Comparison of ENCODE assay signal across 8 cellular contexts in genomic region chr2:233976690-233977294, GRCh38. TPM values are rescaled to one million over a fixed set of nuclear protein-coding genes. Genes with fewer than 3 reads are reported as not detected.
A peak's percentile ranks its signal among the peaks of the same experiment; 100 is the strongest.
DNase-seq lines count a peak whose midpoint lies in the region; ATAC-seq, FAIRE-seq and TF ChIP-seq lines count a peak whose summit lies in the region.

No MANE protein-coding gene starts in this region.

- no peaks in the 10 kb centered on the region for H3K27me3 ChIP-seq in BLaER1 treated with 17β-estradiol and CSF1 and Interleukin-3, amounts not matched to agents 10 nM and 100 nM
- H3K27me3 ChIP-seq in stomach: peaks cover 0 to 22% (median 0%) of the 10 kb centered on the region in 3 donors

- peaks cover 0 to 22% (median 7%) of the 10 kb centered on the region in 11 experiments; a peak in 10 of 22 replicates for H3K9me3 ChIP-seq in BLaER1 treated with 17β-estradiol and CSF1 and Interleukin-3, amounts not matched to agents 10 nM and 100 nM (replicated peaks in 1 of 11)
- no peaks in the 10 kb centered on the region for H3K9me3 ChIP-seq in stomach

- ATAC-seq in memory B cell (ENCODE audit: low read depth) (peak; percentile 47), GM19324 (IDR thresholded peaks at IDR 0.05; ENCODE audit: low FRiP score, unreplicated experiment) (no peak)

- no peaks in the 10 kb centered on the region for H3K4me1 Mint-ChIP-seq in memory B cell

- WGBS in stomach, 5 donors: 46 to 50% (median 49%) methylated on average over 8 of the region's 8 CpGs

- H3K4me1 ChIP-seq in BLaER1 treated with 17β-estradiol and CSF1 and Interleukin-3, amounts not matched to agents 10 nM and 100 nM: peaks cover 26 to 84% (median 66%) of the 10 kb centered on the region in 10 experiments
- H3K4me1 ChIP-seq in stomach: peaks cover 0 to 10% (median 3%) of the 10 kb centered on the region in 4 donors

- peak overlapping the region in 9 of 11 experiments; percentile 15 to 81 (median 54); a peak in 17 of 22 replicates for H3K4me2 ChIP-seq in BLaER1 treated with 17β-estradiol and CSF1 and Interleukin-3, amounts not matched to agents 10 nM and 100 nM

- peak; percentile 40 for FAIRE-seq in GM12891 (lab: Jason Lieb, UNC)

- intact Hi-C loops in stomach (cut with DNase I; ENCODE audit: low total_unique reads): no loop called here

- H3K9ac ChIP-seq in BLaER1 treated with 17β-estradiol and CSF1 and Interleukin-3, amounts not matched to agents 10 nM and 100 nM: peak overlapping the region in 3 of 11 experiments; percentile 3 to 20 (median 6); a peak in 1 of 22 replicates

- H3K27ac Mint-ChIP-seq in memory B cell: no peak overlapping the region

- no peak for DNase-seq in GM12891 (ENCODE audit: insufficient read length, low spot score)
- peak; percentile 69 for DNase-seq in NCI-H69 (lab: John Stamatoyannopoulos, UW)
- DNase-seq in cerebellar cortex (ENCODE audit: low spot score): peak; percentile 93
- peak in 1 of 2 donors; percentile 31 for DNase-seq in memory B cell (ENCODE audit: low spot score in 2 of 2)
- DNase-seq in mesenteric fat pad (ENCODE audit: low spot score): no peak
- DNase-seq in stomach: no peak

- H3K36me3 Mint-ChIP-seq in memory B cell: no peaks in the 10 kb centered on the region

- TF ChIP-seq POLR2A in GM12891 (IDR thresholded peaks at IDR 0.05; ENCODE audit: low read depth, low read length): no peak
- TF ChIP-seq POLR2A in stomach (IDR thresholded peaks at IDR 0.05): no peak

- H4K20me1 ChIP-seq in BLaER1 treated with 17β-estradiol and CSF1 and Interleukin-3, amounts not matched to agents 10 nM and 100 nM: no peaks in the 10 kb centered on the region; a peak in 1 of 22 replicates

- H3K27ac ChIP-seq in BLaER1 treated with 17β-estradiol and CSF1 and Interleukin-3, amounts not matched to agents 10 nM and 100 nM: 0 out of 22 replicates have a peak overlapping the region, but pooled peaks of 1 of the 11 experiments have one; percentile 7
- no peak overlapping the region for H3K27ac ChIP-seq in stomach

- no peak for TF ChIP-seq EP300 in stomach (IDR thresholded peaks at IDR 0.05)

- H3K36me3 ChIP-seq in BLaER1 treated with 17β-estradiol and CSF1 and Interleukin-3, amounts not matched to agents 10 nM and 100 nM: no peaks in the 10 kb centered on the region
- H3K36me3 ChIP-seq in stomach: no peaks in the 10 kb centered on the region

- H3K9me3 Mint-ChIP-seq in memory B cell: no peaks in the 10 kb centered on the region

- peak in 1 of 7 experiments; percentile 56 for TF ChIP-seq CTCF in stomach (IDR thresholded peaks at IDR 0.05)

- H3K4me3 Mint-ChIP-seq in memory B cell: no peak overlapping the region

- peaks cover 20% of the 10 kb centered on the region for H3K27me3 Mint-ChIP-seq in memory B cell

- H3K4me3 ChIP-seq in BLaER1 treated with 17β-estradiol and CSF1 and Interleukin-3, amounts not matched to agents 10 nM and 100 nM: no peak overlapping the region
- H3K4me3 ChIP-seq in stomach: no peak overlapping the region

TF ChIP-seq in GM12891, 5 proteins besides CTCF, POLR2A, EP300 and RAD21:
- TF ChIP-seq POLR2AphosphoS5 (IDR thresholded peaks at IDR 0.05; ENCODE audit: low read depth, low read length) (no peak), SPI1 (IDR thresholded peaks at IDR 0.05; ENCODE audit: low read depth, low read length) (no peak), TAF1 (IDR thresholded peaks at IDR 0.05; ENCODE audit: low read depth, low read length) (no peak), POU2F2 (IDR thresholded peaks at IDR 0.05; ENCODE audit: low read depth, low read length) (no peak), PAX5 (IDR thresholded peaks at IDR 0.05; ENCODE audit: insufficient read depth, low read length, severe bottlenecking) (no peak)
TF ChIP-seq in GM12891: peak in this region for 0.

RNA-seq across cellular contexts. Expression of gene TRPM8, which starts 59.6 kb away (rescaled TPM):
- not detected for polyA plus RNA-seq in GM12891 (2012; ENCODE audit: low read depth, missing spikeins)
- not detected for total RNA-seq in mesenteric fat pad
- total RNA-seq in stomach: not detected
- polyA plus RNA-seq in stomach: not detected

Comparison
In these comparisons a context has a peak if more than half of its experiments do, and no peak if none do; other contexts are left out.
1. DNase-seq: peak in NCI-H69 (single experiment) and cerebellar cortex (single experiment); none in GM12891 (single experiment), mesenteric fat pad (single experiment) and stomach (single experiment).